ENCODE assay signal across 28 cellular contexts in genomic region chr2:239370876-239371725, GRCh38. TPM values are rescaled to one million over a fixed set of nuclear protein-coding genes. Genes with fewer than 3 reads are reported as not detected.
DNase-seq lines count a peak whose midpoint lies in the region; ATAC-seq, FAIRE-seq and TF ChIP-seq lines count a peak whose summit lies in the region.
"Had no signal": no experiment of that assay in that cellular context is flagged by ENCODE, and none has a peak within 500 bp of the region (broad histone marks: within the 10 kb centered on the region; RNA-seq: fewer than 3 reads in every experiment).

No MANE protein-coding gene starts in this region.

- H4K8ac ChIP-seq in H1 (ENCODE audit: extremely low read depth, insufficient read depth, low read length) (no peak overlapping the region), neuronal stem cell (ENCODE audit: low read depth, low read length) (peak overlapping the region; percentile 19)

- FAIRE-seq in H1 (lab: Jason Lieb, UNC): peak; percentile 7

- H3K4me3 ChIP-seq in BLaER1 (no peak overlapping the region), H7 (ENCODE audit: insufficient read depth, low read depth, low read length) (no peak overlapping the region), H1 (ENCODE audit: extremely low read depth in 1 of 4, insufficient read depth in 2 of 4, low read depth in 3 of 4, low read length in 4 of 4) (no peak overlapping the region), neuronal stem cell (ENCODE audit: low read length in 2 of 2) (no peak overlapping the region)
- H3K4me3 ChIP-seq: colonic mucosa, gastrocnemius medialis, left lung, neural progenitor cell, prostate gland, SK-N-MC, smooth muscle cell, suprapubic skin had no signal

- TF ChIP-seq EP300 in H1 (IDR thresholded peaks at IDR 0.05; ENCODE audit: borderline replicate concordance in 1 of 2, low read depth in 2 of 2, low read length in 2 of 2): no peak

- DNase-seq in H7 (peak; percentile 32), H1 (ENCODE audit: low read depth in 1 of 2, low spot score in 2 of 2) (no peak), neuronal stem cell (ENCODE audit: low spot score) (no peak), NCI-H524 treated with DMSO at 0.1 percent for 48 hours (lab: John Stamatoyannopoulos, UW) (no peak), nucleus accumbens (lab: John Stamatoyannopoulos, UW) (no peak), NCI-H1092 (lab: John Stamatoyannopoulos, UW) (no peak)
- DNase-seq: activated CD4-positive, CD25-positive, alpha-beta regulatory T cell treated with anti-CD3 and anti-CD28 coated beads, Interleukin-2, amount 50 U/mL, for 72 hours; activated CD8-positive, alpha-beta T cell treated with anti-CD3 and anti-CD28 coated beads, Interleukin-2, amount 10 ng/mL, durations not matched to agents 7 days and 5 days; activated gamma-delta T cell treated with Interleukin-2 at 50 U/mL for 16 hours; activated T-cell treated with anti-CD3 and anti-CD28 coated beads for 4 hours; brain microvascular endothelial cell; colonic mucosa; gastrocnemius medialis; hippocampal formation; NCI-H1048; NCI-H187; NCI-H2171 treated with DMSO at 0.1 percent for 48 hours; NCI-H526 had no signal

- H3K27me3 ChIP-seq in BLaER1: no peaks in the 10 kb centered on the region
- no peaks in the 10 kb centered on the region for H3K27me3 ChIP-seq in H7 (ENCODE audit: control insufficient read depth, insufficient read depth, low read length)
- no peaks in the 10 kb centered on the region for H3K27me3 ChIP-seq in H1 (replicated peaks in 1 of 4; ENCODE audit: control insufficient read depth in 3 of 4, extremely low read depth in 1 of 4, insufficient read depth in 3 of 4, low read length in 3 of 4)
- H3K27me3 ChIP-seq in neuronal stem cell (ENCODE audit: control insufficient read depth in 3 of 3, insufficient read depth in 3 of 3, low read depth in 1 of 3, low read length in 3 of 3): no peaks in the 10 kb centered on the region
- H3K27me3 ChIP-seq: brain microvascular endothelial cell, colonic mucosa, gastrocnemius medialis, left lung, neural progenitor cell, suprapubic skin had no signal

- H3K79me2 ChIP-seq in H1 (ENCODE audit: control insufficient read depth in 1 of 2, insufficient read depth in 2 of 2, low read length in 2 of 2): peaks cover 2 to 59% of the 10 kb centered on the region in 2 experiments; a peak in 3 of 4 replicates

- H4K5ac ChIP-seq in H1 (ENCODE audit: insufficient read length, low read depth, low read length): no peak overlapping the region

- no peak overlapping the region for H2BK15ac ChIP-seq in H1 (ENCODE audit: low read length)
- H2BK15ac ChIP-seq in neuronal stem cell (ENCODE audit: low read length): no peak overlapping the region

- WGBS in H1 (ENCODE audit: extremely low coverage in 1 of 2, insufficient coverage in 1 of 2, insufficient read length in 1 of 2, insufficient replicate concordance in 2 of 2, low coverage in 1 of 2, low lambda C conversion rate in 2 of 2, missing lambda C conversion rate in 1 of 2), 2 experiments: 91 to 100% methylated on average over 4 to 13 of the region's 13 CpGs
- 100% methylated on average over 2 to 4 of the region's 13 CpGs for WGBS in neuronal stem cell (ENCODE audit: extremely low coverage in 2 of 2, insufficient read length in 2 of 2, insufficient replicate concordance in 1 of 2), 2 donors

- H3K9me3 ChIP-seq in BLaER1 (no peaks in the 10 kb centered on the region), H1 (ENCODE audit: insufficient read depth in 2 of 2, low read depth in 1 of 2, low read length in 1 of 2) (no peaks in the 10 kb centered on the region), neuronal stem cell (replicated peaks in 1 of 2; ENCODE audit: control insufficient read depth in 2 of 2, insufficient read depth in 1 of 2, low read depth in 1 of 2, low read length in 2 of 2) (peaks cover 0 to 3% of the 10 kb centered on the region in 2 donors)
- H3K9me3 ChIP-seq: colonic mucosa, gastrocnemius medialis, left lung, prostate gland, suprapubic skin had no signal

- no peak overlapping the region for H2BK120ac ChIP-seq in H1 (replicated peaks; ENCODE audit: low read depth, low read length)
- no peak overlapping the region for H2BK120ac ChIP-seq in neuronal stem cell (ENCODE audit: low read depth, low read length)

- no peak overlapping the region for H2AK5ac ChIP-seq in H1 (ENCODE audit: low read depth, low read length)
- no peak overlapping the region for H2AK5ac ChIP-seq in neuronal stem cell (ENCODE audit: low read depth, low read length)

- peak overlapping the region; percentile 53 for H3K4ac ChIP-seq in H1 (replicated peaks; ENCODE audit: insufficient read length, low read depth, low read length)
- H3K4ac ChIP-seq in neuronal stem cell (ENCODE audit: low read length): no peak overlapping the region

- TF ChIP-seq RAD21 in H1 (IDR thresholded peaks at IDR 0.05 in 1 of 2, conservative IDR thresholded peaks at IDR 0.05 in 1 of 2; ENCODE audit: low read depth in 2 of 2, low read length in 2 of 2): no peak

- H4K91ac ChIP-seq in H1 (replicated peaks; ENCODE audit: insufficient read length, low read length) (no peak overlapping the region), neuronal stem cell (ENCODE audit: low read depth, low read length, poor library complexity) (no peak overlapping the region)

- TF ChIP-seq CTCF in H1 (IDR thresholded peaks at IDR 0.05; ENCODE audit: control extremely low read depth in 1 of 3, insufficient read depth in 1 of 3, low read depth in 1 of 3, low read length in 3 of 3): no peak

- H3K36me3 ChIP-seq in BLaER1 (peaks cover 10% of the 10 kb centered on the region), H7 (replicated peaks; ENCODE audit: control insufficient read depth, insufficient read depth, low read length) (no peaks in the 10 kb centered on the region; the same call in 1 of the 2 replicates), H1 (ENCODE audit: control insufficient read depth in 2 of 4, insufficient read depth in 4 of 4, low read length in 3 of 4) (no peaks in the 10 kb centered on the region), neuronal stem cell (replicated peaks in 1 of 2; ENCODE audit: control insufficient read depth in 2 of 2, insufficient read depth in 2 of 2, low read length in 2 of 2) (peaks cover 6 to 47% of the 10 kb centered on the region in 2 donors)
- H3K36me3 ChIP-seq: brain microvascular endothelial cell, colonic mucosa, gastrocnemius medialis, neural progenitor cell, prostate gland had no signal

- TF ChIP-seq POLR2A in H1 (IDR thresholded peaks at IDR 0.05; ENCODE audit: control extremely low read depth in 1 of 2, low read depth in 2 of 2, low read length in 2 of 2): no peak

- POLR2A ChIA-PET in H1 (lab: Charles Lee; ENCODE audit: partially characterized antibody): interaction anchor here (1.9 kb wide), 1 partner anchor 10 kb away, joined by 5 read pairs; no protein-coding TSS in a partner anchor

- H2AFZ ChIP-seq in H1 (ENCODE audit: low read length) (no peak overlapping the region), neuronal stem cell (ENCODE audit: low read length) (no peak overlapping the region)
- H2AFZ ChIP-seq: neural progenitor cell had no signal

- H3K14ac ChIP-seq in H1 (ENCODE audit: insufficient read length) (no peak overlapping the region), neuronal stem cell (ENCODE audit: low read length) (no peak overlapping the region)

- peak overlapping the region; percentile 39; the same call in 1 of the 2 replicates for H2BK12ac ChIP-seq in H1 (ENCODE audit: low read depth, low read length)
- H2BK12ac ChIP-seq in neuronal stem cell (ENCODE audit: low read length): no peak overlapping the region

- ATAC-seq in GM21360 (IDR thresholded peaks at IDR 0.05; ENCODE audit: unreplicated experiment): no peak
- ATAC-seq: gastrocnemius medialis; left lung; stimulated activated effector memory CD8-positive, alpha-beta T cell treated with anti-CD3 and anti-CD28 coated beads, Interleukin-12 subunit alpha, Interleukin-12 subunit beta, amount 100 ng/mL, for 72 hours had no signal

- H2BK5ac ChIP-seq in H1 (ENCODE audit: low read depth, low read length): 0 out of 2 replicates have a peak overlapping the region, but pooled peaks have one; percentile 30
- H2BK5ac ChIP-seq in neuronal stem cell (ENCODE audit: low read length): no peak overlapping the region

- H4K20me1 ChIP-seq in BLaER1: peaks cover 79% of the 10 kb centered on the region
- peaks cover 11 to 31% of the 10 kb centered on the region in 2 experiments for H4K20me1 ChIP-seq in H1 (replicated peaks in 1 of 2; ENCODE audit: control insufficient read depth in 1 of 2, insufficient read depth in 2 of 2, low read length in 2 of 2)

- peak overlapping the region; percentile 70; the same call in 1 of the 2 replicates for H3K9ac ChIP-seq in BLaER1
- no peak overlapping the region for H3K9ac ChIP-seq in H1 (replicated peaks in 1 of 4; ENCODE audit: extremely low read depth in 1 of 4, low read depth in 3 of 4, low read length in 3 of 4)
- H3K9ac ChIP-seq in neuronal stem cell (ENCODE audit: low read depth, low read length, poor library complexity): peak overlapping the region; percentile 78
- H3K9ac ChIP-seq: neural progenitor cell had no signal

- H3K79me1 ChIP-seq in H1 (ENCODE audit: low read depth, low read length): peaks cover 18% of the 10 kb centered on the region
- peaks cover 23% of the 10 kb centered on the region for H3K79me1 ChIP-seq in neuronal stem cell (ENCODE audit: low read depth, low read length)

- CTCF ChIA-PET in H1 (lab: Charles Lee; ENCODE audit: partially characterized antibody): interaction anchor here (1.0 to 1.5 kb wide), 3 partner anchors 10 to 177 kb away, joined by 3 to 4 read pairs (median 3); no protein-coding TSS in a partner anchor

- H3K4me1 ChIP-seq in BLaER1 (peaks cover 95% of the 10 kb centered on the region), H1 (replicated peaks in 1 of 4; ENCODE audit: control insufficient read depth in 3 of 4, insufficient read depth in 4 of 4, low read length in 3 of 4) (no peaks in the 10 kb centered on the region), neuronal stem cell (ENCODE audit: control insufficient read depth in 2 of 2, insufficient read depth in 1 of 2, low read depth in 1 of 2, low read length in 2 of 2) (peaks cover 0 to under 1% of the 10 kb centered on the region in 2 donors)
- H3K4me1 ChIP-seq: colonic mucosa, gastrocnemius medialis, neural progenitor cell, prostate gland had no signal

- no peak overlapping the region for H3K23ac ChIP-seq in H1 (ENCODE audit: insufficient read length)
- H3K23ac ChIP-seq in neuronal stem cell (ENCODE audit: low read depth, low read length, poor library complexity): no peak overlapping the region

- peak overlapping the region; percentile 74 for H3K27ac ChIP-seq in BLaER1
- H3K27ac ChIP-seq in H1 (ENCODE audit: low read depth, low read length): no peak overlapping the region
- H3K27ac ChIP-seq in neuronal stem cell (replicated peaks; ENCODE audit: low read length): no peak overlapping the region
- H3K27ac ChIP-seq: brain microvascular endothelial cell, colonic mucosa, gastrocnemius medialis, left lung, neural progenitor cell, prostate gland, RWPE1, SK-N-MC, suprapubic skin had no signal

- no peak overlapping the region for H3K56ac ChIP-seq in H1 (replicated peaks; ENCODE audit: insufficient read length, low read depth, low read length)

- H2BK20ac ChIP-seq in H1 (ENCODE audit: low read length): no peak overlapping the region

- peaks cover 4% of the 10 kb centered on the region; the same call in 1 of the 2 replicates for H3K23me2 ChIP-seq in H1 (ENCODE audit: low read depth, low read length)

- H3K4me2 ChIP-seq in BLaER1 (peak overlapping the region; percentile 97), H1 (ENCODE audit: insufficient read depth in 1 of 2, low read depth in 2 of 2, low read length in 2 of 2) (no peak overlapping the region), neuronal stem cell (ENCODE audit: insufficient read depth, low read length, poor library complexity, severe bottlenecking) (no peak overlapping the region)
- H3K4me2 ChIP-seq: neural progenitor cell, smooth muscle cell had no signal

- no peak overlapping the region for H3K18ac ChIP-seq in H1 (ENCODE audit: extremely low read depth, low read length)
- H3K18ac ChIP-seq in neuronal stem cell (ENCODE audit: low read length): no peak overlapping the region

RNA-seq across cellular contexts. Expression of gene HDAC4, which starts 29.7 kb away (rescaled TPM):
- total RNA-seq in H7 (2014; rRNA removed; shearing (Covaris generic)): 18.1 and 28.5 TPM in 2 replicates
- 31.3 and 31.5 TPM in 2 replicates for total RNA-seq in H1 (2021; fragmentation: NEBNext Ultra II Directional; extraction: Animal tissue kit (Norgen Biotek cat#: 25700))
- 15.4 and 31.2 TPM in 2 replicates for polyA plus RNA-seq in H1 (2011; rRNA removed)
- polyA plus RNA-seq in H1 (2011; cell fraction: cytosol; rRNA removed): 14.3 TPM
- 24.1 TPM for polyA plus RNA-seq in H1 (2011; cell fraction: nucleus; rRNA removed)
- polyA plus RNA-seq in H1 (2012, experiment 1 of 2): 9.7 to 17.8 TPM (median 12.6 TPM) in 4 replicates
- 5.0 TPM for polyA plus RNA-seq in H1 (2012, experiment 2 of 2)
- 14.8 TPM for polyA plus RNA-seq in H1 (2013, experiment 1 of 2)
- 12.6 TPM for polyA plus RNA-seq in H1 (2013, experiment 2 of 2)
- 35.1 and 38.5 TPM in 2 replicates for polyA minus RNA-seq in H1 (2011; rRNA and poly(A)+ RNA removed)
- 26.3 TPM for polyA minus RNA-seq in H1 (2011; cell fraction: cytosol; rRNA and poly(A)+ RNA removed)
- polyA minus RNA-seq in H1 (2011; cell fraction: nucleus; rRNA and poly(A)+ RNA removed): 47.3 TPM
- 15.9 TPM for polyA plus RNA-seq in neuronal stem cell (2013, experiment 1 of 2)
- polyA plus RNA-seq in neuronal stem cell (2013, experiment 2 of 2): 18.7 TPM

Comparison
In these comparisons a context has a peak if more than half of its experiments do, and no peak if none do; other contexts are left out.
1. H3K9ac ChIP-seq: peak in BLaER1 (single experiment) and neuronal stem cell (single experiment); none in H1 (0 of 4).